In the genomic region with DNA sequence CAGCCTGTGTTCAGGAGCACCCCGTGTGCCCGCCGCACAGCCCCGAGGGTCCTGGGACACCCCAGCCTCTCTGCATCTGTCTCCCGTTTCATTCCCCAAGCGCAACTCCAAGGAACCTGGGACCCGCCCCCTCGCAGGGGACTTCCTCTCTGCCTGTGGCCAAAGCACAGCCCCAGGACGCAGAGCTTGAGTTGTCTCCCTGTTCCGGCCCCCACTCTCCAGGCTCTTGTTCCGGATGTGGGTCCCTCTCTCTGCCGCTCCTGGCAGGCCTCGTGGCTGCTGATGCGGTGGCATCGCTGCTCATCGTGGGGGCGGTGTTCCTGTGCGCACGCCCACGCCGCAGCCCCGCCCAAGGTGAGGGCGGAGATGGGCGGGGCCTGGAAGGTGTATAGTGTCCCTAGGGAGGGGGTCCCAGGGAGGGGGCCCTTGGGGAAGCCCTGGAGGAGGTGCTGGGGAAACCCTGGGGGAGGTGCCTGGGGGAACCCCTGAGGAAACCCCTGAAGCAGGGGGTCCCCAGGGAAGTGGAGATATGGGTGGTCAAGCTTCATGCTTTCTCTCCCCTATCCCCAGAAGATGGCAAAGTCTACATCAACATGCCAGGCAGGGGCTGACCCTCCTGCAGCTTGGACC, we compare ENCODE assay signal across 8 cellular contexts. TPM values are rescaled to one million over a fixed set of nuclear protein-coding genes. Genes with fewer than 3 reads are reported as not detected.
A peak's percentile ranks its signal among the peaks of the same experiment; 100 is the strongest.
DNase-seq lines count a peak whose midpoint lies in the region; ATAC-seq and TF ChIP-seq lines count a peak whose summit lies in the region.

No MANE protein-coding gene starts in this region.

- peak overlapping the region in 2 of 3 donors; percentile 9 to 16 for H3K4me3 ChIP-seq in right lobe of liver

- H3K27ac ChIP-seq in right lobe of liver = peak overlapping the region; percentile 53 to 90 (median 66)

- DNase-seq in GM10266 (ENCODE audit: extremely low spot score) (peak; percentile 77), NCI-H460 (ENCODE audit: extremely low read depth, low read depth) (peak; percentile 13), dedifferentiated amniotic fluid mesenchymal stem cell (ENCODE audit: extremely low spot score) (peak; percentile 29), right lobe of liver (peak; percentile 73 to 87 (median 82))
- peak; percentile 85 for DNase-seq in activated CD4-positive, alpha-beta T cell treated with anti-CD3 and anti-CD28 coated beads, Interleukin-2, amount 50 U/mL, for 1 hour
- peak; percentile 68 to 90 (median 90) for DNase-seq in stimulated activated CD4-positive, alpha-beta T cell treated with anti-CD3 and anti-CD28 coated beads, TNF-alpha, amount 100 ng/mL, for 4 hours (ENCODE audit: low read depth in 3 of 3)

- no peak for TF ChIP-seq CTCF in GM10266 (IDR thresholded peaks at IDR 0.05; ENCODE audit: control insufficient read depth, insufficient read depth, low read depth, missing control alignments)
- no peak for TF ChIP-seq CTCF in right lobe of liver (IDR thresholded peaks at IDR 0.05)

- 6% methylated on average over 21 of the region's 24 CpGs for WGBS in right lobe of liver (ENCODE audit: insufficient coverage, low coverage, low lambda C conversion rate, missing lambda C conversion rate)

- no peaks in the 10 kb centered on the region for H3K9me3 ChIP-seq in right lobe of liver

- no peaks in the 10 kb centered on the region for H3K27me3 ChIP-seq in right lobe of liver

- H3K4me1 ChIP-seq in right lobe of liver = peaks cover 0 to 10% (median 0%) of the 10 kb centered on the region in 4 donors

- ATAC-seq in HG02678 (IDR thresholded peaks at IDR 0.05; ENCODE audit: unreplicated experiment) (peak; percentile 38), right lobe of liver (peak; percentile 27 to 45 (median 34)), HG02870 (IDR thresholded peaks at IDR 0.05; ENCODE audit: unreplicated experiment) (no peak)

- peak; percentile 51 for TF ChIP-seq POLR2A in right lobe of liver (IDR thresholded peaks at IDR 0.05)

- intact Hi-C loops in right lobe of liver (cut with DNase I) = no loop called here

- no peaks in the 10 kb centered on the region for H3K36me3 ChIP-seq in right lobe of liver

RNA-seq across cellular contexts. Expression of gene HCST, which starts 1.3 kb away (rescaled TPM):
- total RNA-seq in NCI-H460 (2014; rRNA removed; shearing (Covaris generic)) = not detected in 2 replicates
- polyA plus RNA-seq in NCI-H460 (2014; cell fraction: nucleus; rRNA removed) = not detected in 2 replicates
- total RNA-seq in right lobe of liver = 1 to 10 TPM in 5 of 6 experiments, not detected in 1; 1.7 to 4.2 (median 2.4) TPM

RNA-seq across cellular contexts. Expression of gene NFKBID, which starts 3.3 kb away (rescaled TPM):
- total RNA-seq in NCI-H460 (2014; rRNA removed; shearing (Covaris generic)) = 4.3 and 5.1 TPM in 2 replicates
- polyA plus RNA-seq in NCI-H460 (2014; cell fraction: nucleus; rRNA removed) = 21.1 and 31.2 TPM in 2 replicates
- total RNA-seq in right lobe of liver = 1 to 10 TPM; 1.0 to 2.6 (median 1.7) TPM

RNA-seq across cellular contexts. Expression of gene TYROBP, which starts 4.4 kb away (rescaled TPM):
- total RNA-seq in NCI-H460 (2014; rRNA removed; shearing (Covaris generic)) = 0.64 TPM in 1 of 2 replicates, not detected in the other
- not detected in 2 replicates for polyA plus RNA-seq in NCI-H460 (2014; cell fraction: nucleus; rRNA removed)
- 10 to 100 TPM; 15.6 to 77.8 (median 29.7) TPM for total RNA-seq in right lobe of liver

RNA-seq across cellular contexts. Expression of gene LRFN3, which starts 32.5 kb away (rescaled TPM):
- 3.5 and 6.1 TPM in 2 replicates for total RNA-seq in NCI-H460 (2014; rRNA removed; shearing (Covaris generic))
- 2.2 and 2.7 TPM in 2 replicates for polyA plus RNA-seq in NCI-H460 (2014; cell fraction: nucleus; rRNA removed)
- 1 to 10 TPM; 5.6 to 8.6 (median 7.0) TPM for total RNA-seq in right lobe of liver

RNA-seq across cellular contexts. Expression of gene APLP1, which starts 35.3 kb away (rescaled TPM):
- total RNA-seq in NCI-H460 (2014; rRNA removed; shearing (Covaris generic)) = 12.2 and 19.5 TPM in 2 replicates
- 10.0 and 16.8 TPM in 2 replicates for polyA plus RNA-seq in NCI-H460 (2014; cell fraction: nucleus; rRNA removed)
- 1 to 10 TPM in 1 of 6 experiments, under 1 TPM in 2, not detected in 3; 0.27 to 1.5 (median 0.37) TPM for total RNA-seq in right lobe of liver

Comparison
In these comparisons a context has a peak if more than half of its experiments do, and no peak if none do; other contexts are left out.
1. DNase-seq: peak in every context shown above with its lines; median percentile 90 in stimulated activated CD4-positive, alpha-beta T cell treated with anti-CD3 and anti-CD28 coated beads, TNF-alpha, amount 100 ng/mL, for 4 hours; 85 in activated CD4-positive, alpha-beta T cell treated with anti-CD3 and anti-CD28 coated beads, Interleukin-2, amount 50 U/mL, for 1 hour; 82 in right lobe of liver; 77 in GM10266; 29 in dedifferentiated amniotic fluid mesenchymal stem cell; 13 in NCI-H460.
2. RNA of gene TYROBP, which starts 4.4 kb away (total RNA-seq): 15.6 to 77.8 TPM in right lobe of liver; 0.64 TPM in NCI-H460; every median in the first group is over 10 times any median in the second.